ENCODE assay signal across 8 cellular contexts in genomic region chr17:57832711-57833596, GRCh38. TPM values are rescaled to one million over a fixed set of nuclear protein-coding genes. Genes with fewer than 3 reads are reported as not detected.
DNase-seq lines count a peak whose midpoint lies in the region; ATAC-seq, FAIRE-seq and TF ChIP-seq lines count a peak whose summit lies in the region.

No MANE protein-coding gene starts in this region.

- no peak for TF ChIP-seq POLR2A in spleen (IDR thresholded peaks at IDR 0.05)

- H3K27ac ChIP-seq in AG04450 (ENCODE audit: low read depth, low read length) (no peak overlapping the region), spleen (peak overlapping the region in 6 of 8 donors; percentile 32 to 73 (median 56))

- H3K4me3 ChIP-seq in AG04450 (ENCODE audit: low read depth, low read length) (peak overlapping the region; percentile 59), spleen (peak overlapping the region; percentile 11 to 63 (median 30))

- H3K27me3 Mint-ChIP-seq in WTC11 (ENCODE audit: low read depth), result no peaks in the 10 kb centered on the region

- peaks cover 16% of the 10 kb centered on the region for H3K4me1 Mint-ChIP-seq in WTC11

- H3K36me3 ChIP-seq in spleen, result peaks cover 0 to 15% (median 4%) of the 10 kb centered on the region in 6 donors

- H3K4me3 Mint-ChIP-seq in WTC11, result no peak overlapping the region

- DNase-seq in AG04450 (ENCODE audit: low read depth, low spot score) (peak; percentile 30), NCI-H2171 (lab: John Stamatoyannopoulos, UW) (peak; percentile 82), WTC11 (ENCODE audit: low spot score) (peak; percentile 69), spleen (peak; percentile 81)
- peak; percentile 52 for DNase-seq in central memory CD4-positive, alpha-beta T cell

- CTCF ChIA-PET in AG04450 (lab: Charles Lee), result interaction anchor here (0.6 to 5.6 kb wide), 81 partner anchors 9 to 988 kb away, joined by 3 to 62 read pairs (median 4); partner anchors contain the start of genes MRPS23 and SRSF1
- CTCF ChIA-PET in WTC11 (lab: Charles Lee), result interaction anchor here (0.6 to 3.8 kb wide), 65 partner anchors 9 to 706 kb away, joined by 3 to 78 read pairs (median 4); partner anchors contain the start of genes CUEDC1, MRPS23 and SRSF1

- H3K9me3 ChIP-seq in AG04450 (ENCODE audit: control insufficient read depth, insufficient read depth, low read length) (no peaks in the 10 kb centered on the region), spleen (no peaks in the 10 kb centered on the region)

- peak; percentile 91 for FAIRE-seq in islet of Langerhans (lab: Jason Lieb, UNC)

- peaks cover 3% of the 10 kb centered on the region; the same call in 1 of the 2 replicates for H3K36me3 Mint-ChIP-seq in WTC11

- 11 to 18% (median 15%) methylated on average over 21 of the region's 21 CpGs for WGBS in spleen, 5 donors

- H3K27me3 ChIP-seq in AG04450 (ENCODE audit: control insufficient read depth, insufficient read depth, low read length), result no peaks in the 10 kb centered on the region
- H3K27me3 ChIP-seq in spleen (replicated peaks in 1 of 7), result no peaks in the 10 kb centered on the region

- TF ChIP-seq CTCF in AG04450 (IDR thresholded peaks at IDR 0.05; ENCODE audit: low read depth, low read length) (peak; percentile 94), WTC11 (IDR thresholded peaks at IDR 0.05) (peak; percentile 91), spleen (IDR thresholded peaks at IDR 0.05 in 8 of 11, conservative IDR thresholded peaks at IDR 0.05 in 3 of 11) (peak; percentile 65 to 86 (median 79))

- intact Hi-C loops in spleen (cut with DNase I; ENCODE audit: low total_unique reads), result loop anchor here (10.0 kb wide), 1 partner anchor 698 kb away; no protein-coding TSS in a partner anchor

- peak; percentile 64 for ATAC-seq in GM21717 (IDR thresholded peaks at IDR 0.05; ENCODE audit: unreplicated experiment)
- peak; percentile 81 for ATAC-seq in WTC11
- no peak for ATAC-seq in HG03097 (IDR thresholded peaks at IDR 0.05; ENCODE audit: low FRiP score, unreplicated experiment)

- peaks cover 6 to 21% (median 11%) of the 10 kb centered on the region in 6 donors for H3K4me1 ChIP-seq in spleen

- no peak overlapping the region for H3K27ac Mint-ChIP-seq in WTC11

- no peaks in the 10 kb centered on the region for H3K9me3 Mint-ChIP-seq in WTC11

- POLR2A ChIA-PET in AG04450 (lab: Yijun Ruan, JAX) (interaction anchor here (0.6 kb wide), 1 partner anchor 822 kb away, joined by 12 read pairs; no protein-coding TSS in a partner anchor), WTC11 (lab: Charles Lee) (interaction anchor here (0.7 to 1.5 kb wide), 2 partner anchors 42 to 50 kb away, joined by 4 read pairs; no protein-coding TSS in a partner anchor)

TF ChIP-seq in WTC11, 78 proteins besides CTCF, POLR2A, EP300 and RAD21:
- TF ChIP-seq ETV6 (CRISPR knock-in tag; IDR thresholded peaks at IDR 0.05) (peak; percentile 52; the same call in 1 of the 2 replicates), JAZF1 (CRISPR knock-in tag; IDR thresholded peaks at IDR 0.05) (no peak), GABPB1 (CRISPR knock-in tag; IDR thresholded peaks at IDR 0.05) (peak; percentile 11; the same call in 1 of the 2 replicates), ZNF396 (CRISPR knock-in tag; IDR thresholded peaks at IDR 0.05; ENCODE audit: borderline replicate concordance) (no peak)

RNA-seq across cellular contexts. Expression of gene MRPS23, which starts 16.9 kb away (rescaled TPM):
- polyA plus RNA-seq in AG04450 (2011; rRNA removed), result 27.5 and 34.1 TPM in 2 replicates
- polyA minus RNA-seq in AG04450 (2011; rRNA and poly(A)+ RNA removed), result 13.6 and 26.1 TPM in 2 replicates
- 57.9 to 65.3 TPM (median 58.1 TPM) in 3 replicates for total RNA-seq in WTC11 (2021)
- 10 to 100 TPM in 6 of 7 donors, 1 to 10 TPM in 1; 7.3 to 26.4 (median 22.4) TPM for total RNA-seq in spleen
- polyA plus RNA-seq in spleen, result 10 to 100 TPM; 13.9 to 29.2 (median 28.6) TPM

Comparison
In these comparisons a context has a peak if more than half of its experiments do, and no peak if none do; other contexts are left out.
1. DNase-seq: peak in every context shown above with its lines; median percentile 82 in NCI-H2171; 81 in spleen; 69 in WTC11; 52 in central memory CD4-positive, alpha-beta T cell; 30 in AG04450.